In genomic region chr6:151690768-151691562, GRCh38 we compare ENCODE assay signal across 8 cellular contexts.
DNase-seq lines count a peak whose midpoint lies in the region; ATAC-seq and TF ChIP-seq lines count a peak whose summit lies in the region.

No MANE protein-coding gene starts in this region.

- TF ChIP-seq POLR2A in thyroid gland (IDR thresholded peaks at IDR 0.05) (no peak), erythroblast (IDR thresholded peaks at IDR 0.05; ENCODE audit: low read length) (no peak)

- intact Hi-C loops in thyroid gland (cut with DNase I), result no loop called here

- no peaks in the 10 kb centered on the region for H3K9me3 ChIP-seq in thyroid gland

- peak; percentile 96 for ATAC-seq in GM19035 (IDR thresholded peaks at IDR 0.05; ENCODE audit: unreplicated experiment)
- peak; percentile 97 for ATAC-seq in HG03108 (IDR thresholded peaks at IDR 0.05; ENCODE audit: unreplicated experiment)
- ATAC-seq in activated T-helper 17 cell treated with anti-CD3 and anti-CD28 coated beads, Interleukin-2, amount 50 U/mL, for 72 hours (replicated peaks), result peak; percentile 98

- H3K36me3 Mint-ChIP-seq in activated T-helper 17 cell treated with anti-CD3 and anti-CD28 coated beads, Interleukin-2, amount 50 U/mL, for 72 hours (ENCODE audit: low read depth), result no peaks in the 10 kb centered on the region

- DNase-seq in AG08396 (ENCODE audit: low spot score) (peak; percentile 31), thyroid gland (no peak), middle frontal gyrus (ENCODE audit: extremely low spot score, low spot score) (no peak), erythroblast (lab: John Stamatoyannopoulos, UW) (no peak)

- peak overlapping the region; percentile 4 for H3K27ac ChIP-seq in layer of hippocampus (ENCODE audit: low read depth, low read length)
- peak overlapping the region; percentile 31 to 38 (median 35) for H3K27ac ChIP-seq in thyroid gland

- H3K27ac Mint-ChIP-seq in activated T-helper 17 cell treated with anti-CD3 and anti-CD28 coated beads, Interleukin-2, amount 50 U/mL, for 72 hours, result peak overlapping the region; percentile 68

- no peak for TF ChIP-seq CTCF in thyroid gland (IDR thresholded peaks at IDR 0.05)

- H3K36me3 ChIP-seq in thyroid gland, result no peaks in the 10 kb centered on the region

- H3K27me3 Mint-ChIP-seq in activated T-helper 17 cell treated with anti-CD3 and anti-CD28 coated beads, Interleukin-2, amount 50 U/mL, for 72 hours, result peaks cover 4% of the 10 kb centered on the region

- H3K27me3 ChIP-seq in layer of hippocampus (ENCODE audit: control insufficient read depth, insufficient read depth, low read length), result no peaks in the 10 kb centered on the region
- no peaks in the 10 kb centered on the region for H3K27me3 ChIP-seq in thyroid gland

- peaks cover 15% of the 10 kb centered on the region for H3K4me1 Mint-ChIP-seq in activated T-helper 17 cell treated with anti-CD3 and anti-CD28 coated beads, Interleukin-2, amount 50 U/mL, for 72 hours

- WGBS in thyroid gland, 2 donors, result 69 to 84% methylated on average over 8 of the region's 8 CpGs

- H3K4me3 Mint-ChIP-seq in activated T-helper 17 cell treated with anti-CD3 and anti-CD28 coated beads, Interleukin-2, amount 50 U/mL, for 72 hours, result peak overlapping the region; percentile 73

- no peak overlapping the region for H3K4me3 ChIP-seq in thyroid gland (replicated peaks in 1 of 3)

- H3K9me3 Mint-ChIP-seq in activated T-helper 17 cell treated with anti-CD3 and anti-CD28 coated beads, Interleukin-2, amount 50 U/mL, for 72 hours, result no peaks in the 10 kb centered on the region

- no peaks in the 10 kb centered on the region for H3K4me1 ChIP-seq in thyroid gland
